Comparison of ENCODE assay signal across 1 cellular context in genomic region chr9:38171926-38172325, GRCh38.
TF ChIP-seq lines count a peak whose summit lies in the region.

No MANE protein-coding gene starts in this region.

TF ChIP-seq in GM23338, 12 proteins besides CTCF, POLR2A, EP300 and RAD21 (continued from another document):
- TF ChIP-seq, protein P1, sequence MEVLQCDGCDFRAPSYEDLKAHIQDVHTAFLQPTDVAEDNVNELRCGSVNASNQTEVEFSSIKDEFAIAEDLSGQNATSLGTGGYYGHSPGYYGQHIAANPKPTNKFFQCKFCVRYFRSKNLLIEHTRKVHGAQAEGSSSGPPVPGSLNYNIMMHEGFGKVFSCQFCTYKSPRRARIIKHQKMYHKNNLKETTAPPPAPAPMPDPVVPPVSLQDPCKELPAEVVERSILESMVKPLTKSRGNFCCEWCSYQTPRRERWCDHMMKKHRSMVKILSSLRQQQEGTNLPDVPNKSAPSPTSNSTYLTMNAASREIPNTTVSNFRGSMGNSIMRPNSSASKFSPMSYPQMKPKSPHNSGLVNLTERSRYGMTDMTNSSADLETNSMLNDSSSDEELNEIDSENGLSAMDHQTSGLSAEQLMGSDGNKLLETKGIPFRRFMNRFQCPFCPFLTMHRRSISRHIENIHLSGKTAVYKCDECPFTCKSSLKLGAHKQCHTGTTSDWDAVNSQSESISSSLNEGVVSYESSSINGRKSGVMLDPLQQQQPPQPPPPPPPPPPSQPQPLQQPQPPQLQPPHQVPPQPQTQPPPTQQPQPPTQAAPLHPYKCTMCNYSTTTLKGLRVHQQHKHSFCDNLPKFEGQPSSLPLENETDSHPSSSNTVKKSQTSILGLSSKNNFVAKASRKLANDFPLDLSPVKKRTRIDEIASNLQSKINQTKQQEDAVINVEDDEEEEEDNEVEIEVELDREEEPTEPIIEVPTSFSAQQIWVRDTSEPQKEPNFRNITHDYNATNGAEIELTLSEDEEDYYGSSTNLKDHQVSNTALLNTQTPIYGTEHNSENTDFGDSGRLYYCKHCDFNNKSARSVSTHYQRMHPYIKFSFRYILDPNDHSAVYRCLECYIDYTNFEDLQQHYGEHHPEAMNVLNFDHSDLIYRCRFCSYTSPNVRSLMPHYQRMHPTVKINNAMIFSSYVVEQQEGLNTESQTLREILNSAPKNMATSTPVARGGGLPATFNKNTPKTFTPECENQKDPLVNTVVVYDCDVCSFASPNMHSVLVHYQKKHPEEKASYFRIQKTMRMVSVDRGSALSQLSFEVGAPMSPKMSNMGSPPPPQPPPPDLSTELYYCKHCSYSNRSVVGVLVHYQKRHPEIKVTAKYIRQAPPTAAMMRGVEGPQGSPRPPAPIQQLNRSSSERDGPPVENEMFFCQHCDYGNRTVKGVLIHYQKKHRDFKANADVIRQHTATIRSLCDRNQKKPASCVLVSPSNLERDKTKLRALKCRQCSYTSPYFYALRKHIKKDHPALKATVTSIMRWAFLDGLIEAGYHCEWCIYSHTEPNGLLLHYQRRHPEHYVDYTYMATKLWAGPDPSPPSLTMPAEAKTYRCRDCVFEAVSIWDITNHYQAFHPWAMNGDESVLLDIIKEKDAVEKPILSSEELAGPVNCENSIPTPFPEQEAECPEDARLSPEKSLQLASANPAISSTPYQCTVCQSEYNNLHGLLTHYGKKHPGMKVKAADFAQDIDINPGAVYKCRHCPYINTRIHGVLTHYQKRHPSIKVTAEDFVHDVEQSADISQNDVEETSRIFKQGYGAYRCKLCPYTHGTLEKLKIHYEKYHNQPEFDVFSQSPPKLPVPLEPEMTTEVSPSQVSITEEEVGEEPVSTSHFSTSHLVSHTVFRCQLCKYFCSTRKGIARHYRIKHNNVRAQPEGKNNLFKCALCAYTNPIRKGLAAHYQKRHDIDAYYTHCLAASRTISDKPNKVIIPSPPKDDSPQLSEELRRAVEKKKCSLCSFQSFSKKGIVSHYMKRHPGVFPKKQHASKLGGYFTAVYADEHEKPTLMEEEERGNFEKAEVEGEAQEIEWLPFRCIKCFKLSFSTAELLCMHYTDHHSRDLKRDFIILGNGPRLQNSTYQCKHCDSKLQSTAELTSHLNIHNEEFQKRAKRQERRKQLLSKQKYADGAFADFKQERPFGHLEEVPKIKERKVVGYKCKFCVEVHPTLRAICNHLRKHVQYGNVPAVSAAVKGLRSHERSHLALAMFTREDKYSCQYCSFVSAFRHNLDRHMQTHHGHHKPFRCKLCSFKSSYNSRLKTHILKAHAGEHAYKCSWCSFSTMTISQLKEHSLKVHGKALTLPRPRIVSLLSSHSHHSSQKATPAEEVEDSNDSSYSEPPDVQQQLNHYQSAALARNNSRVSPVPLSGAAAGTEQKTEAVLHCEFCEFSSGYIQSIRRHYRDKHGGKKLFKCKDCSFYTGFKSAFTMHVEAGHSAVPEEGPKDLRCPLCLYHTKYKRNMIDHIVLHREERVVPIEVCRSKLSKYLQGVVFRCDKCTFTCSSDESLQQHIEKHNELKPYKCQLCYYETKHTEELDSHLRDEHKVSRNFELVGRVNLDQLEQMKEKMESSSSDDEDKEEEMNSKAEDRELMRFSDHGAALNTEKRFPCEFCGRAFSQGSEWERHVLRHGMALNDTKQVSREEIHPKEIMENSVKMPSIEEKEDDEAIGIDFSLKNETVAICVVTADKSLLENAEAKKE (CRISPR knock-in tag; IDR thresholded peaks at IDR 0.05), result no peak
- TF ChIP-seq STAT1 (IDR thresholded peaks at IDR 0.05; ENCODE audit: unreplicated experiment) (no peak), ZNF331 (CRISPR knock-in tag; IDR thresholded peaks at IDR 0.05; ENCODE audit: low read depth) (no peak), ETS1 (IDR thresholded peaks at IDR 0.05) (no peak), POLR2AphosphoS5 (IDR thresholded peaks at IDR 0.05; ENCODE audit: low read depth) (no peak), NANOG (IDR thresholded peaks at IDR 0.05; ENCODE audit: borderline replicate concordance) (no peak), JUNB (IDR thresholded peaks at IDR 0.05; ENCODE audit: unreplicated experiment) (no peak), EZH2phosphoT487 (IDR thresholded peaks at IDR 0.05; ENCODE audit: unreplicated experiment) (no peak)
- TF ChIP-seq, protein P2, sequence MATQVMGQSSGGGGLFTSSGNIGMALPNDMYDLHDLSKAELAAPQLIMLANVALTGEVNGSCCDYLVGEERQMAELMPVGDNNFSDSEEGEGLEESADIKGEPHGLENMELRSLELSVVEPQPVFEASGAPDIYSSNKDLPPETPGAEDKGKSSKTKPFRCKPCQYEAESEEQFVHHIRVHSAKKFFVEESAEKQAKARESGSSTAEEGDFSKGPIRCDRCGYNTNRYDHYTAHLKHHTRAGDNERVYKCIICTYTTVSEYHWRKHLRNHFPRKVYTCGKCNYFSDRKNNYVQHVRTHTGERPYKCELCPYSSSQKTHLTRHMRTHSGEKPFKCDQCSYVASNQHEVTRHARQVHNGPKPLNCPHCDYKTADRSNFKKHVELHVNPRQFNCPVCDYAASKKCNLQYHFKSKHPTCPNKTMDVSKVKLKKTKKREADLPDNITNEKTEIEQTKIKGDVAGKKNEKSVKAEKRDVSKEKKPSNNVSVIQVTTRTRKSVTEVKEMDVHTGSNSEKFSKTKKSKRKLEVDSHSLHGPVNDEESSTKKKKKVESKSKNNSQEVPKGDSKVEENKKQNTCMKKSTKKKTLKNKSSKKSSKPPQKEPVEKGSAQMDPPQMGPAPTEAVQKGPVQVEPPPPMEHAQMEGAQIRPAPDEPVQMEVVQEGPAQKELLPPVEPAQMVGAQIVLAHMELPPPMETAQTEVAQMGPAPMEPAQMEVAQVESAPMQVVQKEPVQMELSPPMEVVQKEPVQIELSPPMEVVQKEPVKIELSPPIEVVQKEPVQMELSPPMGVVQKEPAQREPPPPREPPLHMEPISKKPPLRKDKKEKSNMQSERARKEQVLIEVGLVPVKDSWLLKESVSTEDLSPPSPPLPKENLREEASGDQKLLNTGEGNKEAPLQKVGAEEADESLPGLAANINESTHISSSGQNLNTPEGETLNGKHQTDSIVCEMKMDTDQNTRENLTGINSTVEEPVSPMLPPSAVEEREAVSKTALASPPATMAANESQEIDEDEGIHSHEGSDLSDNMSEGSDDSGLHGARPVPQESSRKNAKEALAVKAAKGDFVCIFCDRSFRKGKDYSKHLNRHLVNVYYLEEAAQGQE (IDR thresholded peaks at IDR 0.05; ENCODE audit: unreplicated experiment), result no peak
TF ChIP-seq in GM23338: peak in this region for 0.
